Comparison of ENCODE assay signal across 9 cellular contexts in genomic region chr19:10027158-10027997, GRCh38. TPM values are rescaled to one million over a fixed set of nuclear protein-coding genes. Genes with fewer than 3 reads are reported as not detected.
A peak's percentile ranks its signal among the peaks of the same experiment; 100 is the strongest.
DNase-seq lines count a peak whose midpoint lies in the region; ATAC-seq, FAIRE-seq and TF ChIP-seq lines count a peak whose summit lies in the region.
"Had no signal": no experiment of that assay in that cellular context is flagged by ENCODE, and none has a peak within 500 bp of the region (broad histone marks: within the 10 kb centered on the region; RNA-seq: fewer than 3 reads in every experiment).

No MANE protein-coding gene starts in this region.

- FAIRE-seq in kidney (lab: Jason Lieb, UNC) = peak; percentile 52

- TF ChIP-seq CTCF in kidney (IDR thresholded peaks at IDR 0.05; ENCODE audit: borderline replicate concordance, extremely low read depth, insufficient read depth) = peak; percentile 94

- H3K36me3 ChIP-seq in kidney (ENCODE audit: control insufficient read depth in 1 of 2, insufficient read depth in 2 of 2, low read length in 2 of 2) = no peaks in the 10 kb centered on the region

- ATAC-seq in HG02678 (IDR thresholded peaks at IDR 0.05; ENCODE audit: unreplicated experiment) = peak; percentile 66
- ATAC-seq in activated CD4-positive, CD25-positive, alpha-beta regulatory T cell treated with anti-CD3 and anti-CD28 coated beads, Interleukin-2, amount 50 U/mL, for 24 hours = peak; percentile 60 to 94
- no peak for ATAC-seq in GM18909 (IDR thresholded peaks at IDR 0.05; ENCODE audit: poor library complexity, unreplicated experiment)

- no peak overlapping the region for H3K9ac ChIP-seq in kidney (ENCODE audit: low read length in 2 of 2)

- H3K9me3 ChIP-seq in kidney (ENCODE audit: control insufficient read depth in 1 of 2, low read length in 2 of 2) = no peaks in the 10 kb centered on the region

- no peaks in the 10 kb centered on the region for H3K4me1 ChIP-seq in kidney (ENCODE audit: control insufficient read depth in 1 of 2, insufficient read depth in 1 of 2, low read depth in 1 of 2, low read length in 2 of 2)

- intact Hi-C loops in kidney (cut with DNase I) = no loop called here

- peak; percentile 96 for DNase-seq in COLO829 (ENCODE audit: low spot score)
- DNase-seq in NCI-H345 (lab: John Stamatoyannopoulos, UW) = peak; percentile 89
- peak; percentile 59 for DNase-seq in central memory CD4-positive, alpha-beta T cell
- peak; percentile 98 for DNase-seq in kidney
- peak; percentile 65 to 71 (median 70) for DNase-seq in stimulated activated CD4-positive, alpha-beta T cell treated with anti-CD3 and anti-CD28 coated beads, Interleukin-1b, Interleukin-23, amount 100 ng/mL, for 24 hours (ENCODE audit: low read depth in 4 of 4, low spot score in 1 of 4)

- H3K4me3 ChIP-seq in kidney (ENCODE audit: low read length in 2 of 2) = no peak overlapping the region

- H3K27ac ChIP-seq in kidney (ENCODE audit: low read depth in 2 of 2, low read length in 2 of 2) = no peak overlapping the region

RNA-seq across cellular contexts. Expression of gene RDH8, which starts 14.1 kb away (rescaled TPM):
- total RNA-seq in kidney = not detected
- not detected for polyA plus RNA-seq in kidney (ENCODE audit: insufficient read depth, low read depth, low replicate concordance)
- total RNA-seq: activated CD8-positive, alpha-beta memory T cell treated with anti-CD3 and anti-CD28 coated beads for 36 hours had no signal

RNA-seq across cellular contexts. Expression of gene COL5A3, which starts 17.1 kb away (rescaled TPM):
- 5.1 TPM for total RNA-seq in kidney
- polyA plus RNA-seq in kidney (ENCODE audit: insufficient read depth, low read depth, low replicate concordance) = 0.97 TPM

RNA-seq across cellular contexts. Expression of gene SHFL, which starts 58.7 kb away (rescaled TPM):
- 42.5 TPM for total RNA-seq in kidney
- polyA plus RNA-seq in kidney (ENCODE audit: insufficient read depth, low read depth, low replicate concordance) = 36.4 TPM
